Comparison of ENCODE assay signal across 16 cellular contexts in genomic region chr7:155491812-155492211, GRCh38. TPM values are rescaled to one million over a fixed set of nuclear protein-coding genes. Genes with fewer than 3 reads are reported as not detected.
DNase-seq lines count a peak whose midpoint lies in the region; ATAC-seq, FAIRE-seq and TF ChIP-seq lines count a peak whose summit lies in the region.
"Had no signal": no experiment of that assay in that cellular context is flagged by ENCODE, and none has a peak within 500 bp of the region (broad histone marks: within the 10 kb centered on the region; RNA-seq: fewer than 3 reads in every experiment).

No MANE protein-coding gene starts in this region.

- H3K4me3 Mint-ChIP-seq in activated naive CD4-positive, alpha-beta T cell treated with anti-CD3 and anti-CD28 coated beads for 36 hours: peak overlapping the region; percentile 3
- peak overlapping the region; percentile 84 for H3K4me3 Mint-ChIP-seq in activated T-helper 17 cell treated with anti-CD3 and anti-CD28 coated beads, Interleukin-2, amount 50 U/mL, for 72 hours
- peak overlapping the region; percentile 76 to 99 (median 90) for H3K4me3 Mint-ChIP-seq in immature natural killer cell
- peak overlapping the region; percentile 54 for H3K4me3 Mint-ChIP-seq in stimulated activated memory B cell treated with anti-CD40 and anti-IgM and Interleukin-4, amounts not matched to agents 10 μg/mL and 1 μg/mL and 100 μg/mL, for 72 hours

- no peaks in the 10 kb centered on the region for H3K36me3 ChIP-seq in body of pancreas (replicated peaks in 1 of 2; ENCODE audit: insufficient read depth in 1 of 2, low read depth in 2 of 2)
- H3K36me3 ChIP-seq: vagina had no signal

- no peak for FAIRE-seq in urothelium cell line (lab: Jason Lieb, UNC)
- FAIRE-seq: RCC 7860 had no signal

- H3K27ac Mint-ChIP-seq in activated naive CD4-positive, alpha-beta T cell treated with anti-CD3 and anti-CD28 coated beads for 36 hours: no peak overlapping the region
- H3K27ac Mint-ChIP-seq in activated T-helper 17 cell treated with anti-CD3 and anti-CD28 coated beads, Interleukin-2, amount 50 U/mL, for 72 hours: no peak overlapping the region
- H3K27ac Mint-ChIP-seq in immature natural killer cell: peak overlapping the region in 5 of 6 donors; percentile 45 to 92 (median 73)
- peak overlapping the region; percentile 87 for H3K27ac Mint-ChIP-seq in stimulated activated memory B cell treated with anti-CD40 and anti-IgM and Interleukin-4, amounts not matched to agents 10 μg/mL and 1 μg/mL and 100 μg/mL, for 72 hours

- H3K27me3 Mint-ChIP-seq in activated naive CD4-positive, alpha-beta T cell treated with anti-CD3 and anti-CD28 coated beads for 36 hours (ENCODE audit: low read depth): peaks cover 34% of the 10 kb centered on the region
- H3K27me3 Mint-ChIP-seq in activated T-helper 17 cell treated with anti-CD3 and anti-CD28 coated beads, Interleukin-2, amount 50 U/mL, for 72 hours: peaks cover 12% of the 10 kb centered on the region
- H3K27me3 Mint-ChIP-seq in immature natural killer cell (ENCODE audit: low read depth in 3 of 3): peaks cover 0 to 6% (median 0%) of the 10 kb centered on the region in 3 donors
- H3K27me3 Mint-ChIP-seq in stimulated activated memory B cell treated with anti-CD40 and anti-IgM and Interleukin-4, amounts not matched to agents 10 μg/mL and 1 μg/mL and 100 μg/mL, for 72 hours: peaks cover 25% of the 10 kb centered on the region

- 73 to 76% methylated on average over 11 of the region's 11 CpGs for WGBS in body of pancreas, 2 donors

- intact Hi-C loops in activated naive CD4-positive, alpha-beta T cell treated with anti-CD3 and anti-CD28 coated beads for 36 hours (cut with micrococcal nuclease): no loop called here
- intact Hi-C loops in body of pancreas (cut with DNase I): no loop called here

- H3K27ac ChIP-seq in body of pancreas: no peak overlapping the region
- H3K27ac ChIP-seq: vagina had no signal

- H3K9me3 ChIP-seq in body of pancreas: no peaks in the 10 kb centered on the region
- H3K9me3 ChIP-seq: vagina had no signal

- no peak overlapping the region for H3K4me3 ChIP-seq in body of pancreas

- peaks cover 6% of the 10 kb centered on the region for H3K4me1 ChIP-seq in body of pancreas

- CTCF ChIA-PET in activated naive CD4-positive, alpha-beta T cell treated with anti-CD3 and anti-CD28 coated beads for 36 hours (lab: Charles Lee): no interaction called here

- no peaks in the 10 kb centered on the region for H3K27me3 ChIP-seq in body of pancreas
- H3K27me3 ChIP-seq: vagina had no signal

- DNase-seq in activated naive CD4-positive, alpha-beta T cell treated with anti-CD3 and anti-CD28 coated beads for 36 hours: no peak
- no peak for DNase-seq in activated naive CD4-positive, alpha-beta T cell treated with anti-CD3 and anti-CD28 coated beads, Interleukin-2, amount 50 U/mL, for 16 hours
- no peak for DNase-seq in immature natural killer cell
- DNase-seq in urothelium cell line (ENCODE audit: low spot score): no peak
- no peak for DNase-seq in body of pancreas
- DNase-seq: activated naive CD4-positive, alpha-beta T cell treated with Interleukin-2 at 50 U/mL for 16 hours; COR-L47; mammary epithelial cell; NCI-H774; posterior cingulate gyrus had no signal

- no peak for ATAC-seq in activated T-helper 17 cell treated with anti-CD3 and anti-CD28 coated beads, Interleukin-2, amount 50 U/mL, for 72 hours (replicated peaks)
- ATAC-seq in stimulated activated memory B cell treated with anti-CD40 and anti-IgM and Interleukin-4, amounts not matched to agents 10 μg/mL and 1 μg/mL and 100 μg/mL, for 72 hours: no peak
- no peak for ATAC-seq in HG03095 (IDR thresholded peaks at IDR 0.05; ENCODE audit: unreplicated experiment)
- ATAC-seq in body of pancreas: no peak

- no peaks in the 10 kb centered on the region for H3K9me3 Mint-ChIP-seq in activated naive CD4-positive, alpha-beta T cell treated with anti-CD3 and anti-CD28 coated beads for 36 hours
- H3K9me3 Mint-ChIP-seq in activated T-helper 17 cell treated with anti-CD3 and anti-CD28 coated beads, Interleukin-2, amount 50 U/mL, for 72 hours: peaks cover 4% of the 10 kb centered on the region
- peaks cover 0 to 3% (median 0%) of the 10 kb centered on the region in 6 donors for H3K9me3 Mint-ChIP-seq in immature natural killer cell
- H3K9me3 Mint-ChIP-seq in stimulated activated memory B cell treated with anti-CD40 and anti-IgM and Interleukin-4, amounts not matched to agents 10 μg/mL and 1 μg/mL and 100 μg/mL, for 72 hours: peaks cover 6% of the 10 kb centered on the region

- TF ChIP-seq POLR2A in body of pancreas (IDR thresholded peaks at IDR 0.05): no peak

- no peak for TF ChIP-seq CTCF in body of pancreas (IDR thresholded peaks at IDR 0.05)

- H3K4me1 Mint-ChIP-seq in activated naive CD4-positive, alpha-beta T cell treated with anti-CD3 and anti-CD28 coated beads for 36 hours (ENCODE audit: low read depth): peaks cover 11% of the 10 kb centered on the region
- H3K4me1 Mint-ChIP-seq in activated T-helper 17 cell treated with anti-CD3 and anti-CD28 coated beads, Interleukin-2, amount 50 U/mL, for 72 hours: peaks cover 12% of the 10 kb centered on the region
- peaks cover 22 to 24% of the 10 kb centered on the region in 2 donors for H3K4me1 Mint-ChIP-seq in immature natural killer cell
- peaks cover 35% of the 10 kb centered on the region for H3K4me1 Mint-ChIP-seq in stimulated activated memory B cell treated with anti-CD40 and anti-IgM and Interleukin-4, amounts not matched to agents 10 μg/mL and 1 μg/mL and 100 μg/mL, for 72 hours

- peaks cover 2% of the 10 kb centered on the region for H3K36me3 Mint-ChIP-seq in activated naive CD4-positive, alpha-beta T cell treated with anti-CD3 and anti-CD28 coated beads for 36 hours (ENCODE audit: low read depth)
- peaks cover 6% of the 10 kb centered on the region for H3K36me3 Mint-ChIP-seq in activated T-helper 17 cell treated with anti-CD3 and anti-CD28 coated beads, Interleukin-2, amount 50 U/mL, for 72 hours (ENCODE audit: low read depth)
- peaks cover 0 to 7% (median 0%) of the 10 kb centered on the region in 3 donors for H3K36me3 Mint-ChIP-seq in immature natural killer cell
- H3K36me3 Mint-ChIP-seq in stimulated activated memory B cell treated with anti-CD40 and anti-IgM and Interleukin-4, amounts not matched to agents 10 μg/mL and 1 μg/mL and 100 μg/mL, for 72 hours: peaks cover 5% of the 10 kb centered on the region

RNA-seq across cellular contexts. Expression of gene EN2, which starts 33.9 kb away (rescaled TPM):
- not detected for total RNA-seq in activated naive CD4-positive, alpha-beta T cell treated with anti-CD3 and anti-CD28 coated beads for 36 hours
- total RNA-seq in activated T-helper 17 cell treated with anti-CD3 and anti-CD28 coated beads, Interleukin-2, amount 50 U/mL, for 72 hours: not detected
- not detected for polyA plus RNA-seq in immature natural killer cell
- not detected for total RNA-seq in body of pancreas
- total RNA-seq: fibroblast of villous mesenchyme had no signal
- polyA plus RNA-seq: mammary epithelial cell had no signal

RNA-seq across cellular contexts. Expression of gene CNPY1, which starts 54.5 kb away (rescaled TPM):
- total RNA-seq in activated naive CD4-positive, alpha-beta T cell treated with anti-CD3 and anti-CD28 coated beads for 36 hours: not detected
- total RNA-seq in activated T-helper 17 cell treated with anti-CD3 and anti-CD28 coated beads, Interleukin-2, amount 50 U/mL, for 72 hours: not detected
- not detected for polyA plus RNA-seq in immature natural killer cell
- not detected for total RNA-seq in body of pancreas
- total RNA-seq: fibroblast of villous mesenchyme, mammary epithelial cell, vagina had no signal
- polyA plus RNA-seq: mammary epithelial cell had no signal

Comparison
In these comparisons a context has a peak if more than half of its experiments do, and no peak if none do; other contexts are left out.
1. H3K27ac Mint-ChIP-seq: peak in immature natural killer cell (5 of 6) and stimulated activated memory B cell treated with anti-CD40 and anti-IgM and Interleukin-4, amounts not matched to agents 10 μg/mL and 1 μg/mL and 100 μg/mL, for 72 hours (single experiment); none in activated naive CD4-positive, alpha-beta T cell treated with anti-CD3 and anti-CD28 coated beads for 36 hours (single experiment) and activated T-helper 17 cell treated with anti-CD3 and anti-CD28 coated beads, Interleukin-2, amount 50 U/mL, for 72 hours (single experiment).
2. H3K4me3 Mint-ChIP-seq: peak in every context shown above with its lines; median percentile 90 in immature natural killer cell; 84 in activated T-helper 17 cell treated with anti-CD3 and anti-CD28 coated beads, Interleukin-2, amount 50 U/mL, for 72 hours; 54 in stimulated activated memory B cell treated with anti-CD40 and anti-IgM and Interleukin-4, amounts not matched to agents 10 μg/mL and 1 μg/mL and 100 μg/mL, for 72 hours; 3 in activated naive CD4-positive, alpha-beta T cell treated with anti-CD3 and anti-CD28 coated beads for 36 hours.